Comparison of ENCODE assay signal across 1 cellular context in the genomic region with DNA sequence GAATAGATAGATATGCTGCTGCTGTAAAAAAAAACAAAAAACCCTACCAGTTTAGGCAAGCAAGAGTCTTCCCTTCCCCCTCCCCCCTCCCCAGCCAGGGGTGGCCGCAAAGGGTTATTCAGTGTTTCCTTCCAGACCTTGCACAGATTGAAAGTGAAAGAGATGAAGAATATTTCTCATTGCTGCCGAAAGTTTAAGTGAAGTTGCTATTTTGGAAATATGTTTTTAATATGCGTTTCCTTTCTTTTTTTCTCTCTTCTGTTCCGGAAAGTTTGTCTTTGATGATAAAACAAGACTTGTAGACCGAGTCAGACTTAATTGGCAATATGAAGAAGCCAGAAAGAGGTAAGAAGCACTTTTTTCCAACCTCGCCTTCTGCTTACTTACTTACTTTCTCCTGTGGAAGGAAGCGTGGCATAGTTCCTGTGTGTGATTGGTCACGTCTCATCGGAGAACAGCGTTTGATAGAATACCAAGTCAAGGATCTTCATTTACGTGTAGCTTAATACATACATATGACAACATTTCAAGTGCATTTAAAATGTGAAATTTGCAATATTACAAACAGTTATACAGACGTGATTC.
TF ChIP-seq lines count a peak whose summit lies in the region.

No MANE protein-coding gene starts in this region.

TF ChIP-seq in GM23338, 12 proteins besides CTCF, POLR2A, EP300 and RAD21 (continued from another document):
- TF ChIP-seq, protein P1, sequence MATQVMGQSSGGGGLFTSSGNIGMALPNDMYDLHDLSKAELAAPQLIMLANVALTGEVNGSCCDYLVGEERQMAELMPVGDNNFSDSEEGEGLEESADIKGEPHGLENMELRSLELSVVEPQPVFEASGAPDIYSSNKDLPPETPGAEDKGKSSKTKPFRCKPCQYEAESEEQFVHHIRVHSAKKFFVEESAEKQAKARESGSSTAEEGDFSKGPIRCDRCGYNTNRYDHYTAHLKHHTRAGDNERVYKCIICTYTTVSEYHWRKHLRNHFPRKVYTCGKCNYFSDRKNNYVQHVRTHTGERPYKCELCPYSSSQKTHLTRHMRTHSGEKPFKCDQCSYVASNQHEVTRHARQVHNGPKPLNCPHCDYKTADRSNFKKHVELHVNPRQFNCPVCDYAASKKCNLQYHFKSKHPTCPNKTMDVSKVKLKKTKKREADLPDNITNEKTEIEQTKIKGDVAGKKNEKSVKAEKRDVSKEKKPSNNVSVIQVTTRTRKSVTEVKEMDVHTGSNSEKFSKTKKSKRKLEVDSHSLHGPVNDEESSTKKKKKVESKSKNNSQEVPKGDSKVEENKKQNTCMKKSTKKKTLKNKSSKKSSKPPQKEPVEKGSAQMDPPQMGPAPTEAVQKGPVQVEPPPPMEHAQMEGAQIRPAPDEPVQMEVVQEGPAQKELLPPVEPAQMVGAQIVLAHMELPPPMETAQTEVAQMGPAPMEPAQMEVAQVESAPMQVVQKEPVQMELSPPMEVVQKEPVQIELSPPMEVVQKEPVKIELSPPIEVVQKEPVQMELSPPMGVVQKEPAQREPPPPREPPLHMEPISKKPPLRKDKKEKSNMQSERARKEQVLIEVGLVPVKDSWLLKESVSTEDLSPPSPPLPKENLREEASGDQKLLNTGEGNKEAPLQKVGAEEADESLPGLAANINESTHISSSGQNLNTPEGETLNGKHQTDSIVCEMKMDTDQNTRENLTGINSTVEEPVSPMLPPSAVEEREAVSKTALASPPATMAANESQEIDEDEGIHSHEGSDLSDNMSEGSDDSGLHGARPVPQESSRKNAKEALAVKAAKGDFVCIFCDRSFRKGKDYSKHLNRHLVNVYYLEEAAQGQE (IDR thresholded peaks at IDR 0.05; ENCODE audit: unreplicated experiment), result no peak
- TF ChIP-seq ZNF114 (CRISPR knock-in tag; IDR thresholded peaks at IDR 0.05) (no peak), ZNF331 (CRISPR knock-in tag; IDR thresholded peaks at IDR 0.05; ENCODE audit: low read depth) (no peak)
